Comparison of ENCODE assay signal across 20 cellular contexts in the genomic region with DNA sequence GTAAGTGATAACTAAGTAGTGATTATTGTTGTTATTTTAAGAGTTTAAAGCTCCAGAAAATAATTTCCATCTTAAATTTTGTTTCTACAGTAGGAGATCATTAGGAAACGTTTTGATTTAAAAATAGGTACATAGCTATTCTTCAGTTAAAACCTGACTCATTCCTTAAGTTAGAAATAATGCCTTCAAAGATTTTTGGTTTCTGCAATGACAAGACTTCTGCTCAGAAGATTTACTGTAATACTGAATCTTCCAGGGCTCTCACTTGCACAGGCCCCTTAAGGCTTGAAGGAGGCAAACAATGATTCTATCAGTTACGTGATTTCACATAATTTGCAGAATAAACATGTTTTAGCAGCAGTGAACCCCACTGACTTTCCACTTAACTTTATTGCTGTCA.
DNase-seq lines count a peak whose midpoint lies in the region; ATAC-seq and TF ChIP-seq lines count a peak whose summit lies in the region.
"Had no signal": no experiment of that assay in that cellular context is flagged by ENCODE, and none has a peak within 500 bp of the region (broad histone marks: within the 10 kb centered on the region; RNA-seq: fewer than 3 reads in every experiment).

No MANE protein-coding gene starts in this region.

- H3K27me3 Mint-ChIP-seq in activated CD8-positive, alpha-beta memory T cell treated with anti-CD3 and anti-CD28 coated beads, Interleukin-2, amount 10 ng/mL, durations not matched to agents 7 days and 5 days = no peaks in the 10 kb centered on the region
- H3K27me3 Mint-ChIP-seq: CD4-positive, CD25-positive, alpha-beta regulatory T cell had no signal

- no peak for TF ChIP-seq CTCF in OCI-LY3 (IDR thresholded peaks at IDR 0.05; ENCODE audit: low read depth, low read length)

- CTCF ChIA-PET in activated CD8-positive, alpha-beta memory T cell treated with anti-CD3 and anti-CD28 coated beads, Interleukin-2, amount 10 ng/mL, durations not matched to agents 7 days and 5 days (lab: Charles Lee) = no interaction called here
- CTCF ChIA-PET in HEK293T (lab: Yijun Ruan, JAX) = interaction anchor here (1.1 kb wide), 1 partner anchor 13 kb away, joined by 4 read pairs; no protein-coding TSS in a partner anchor

- POLR2A ChIA-PET in HEK293T (lab: Yijun Ruan, JAX) = no interaction called here

- no peaks in the 10 kb centered on the region for H3K4me1 Mint-ChIP-seq in activated CD8-positive, alpha-beta memory T cell treated with anti-CD3 and anti-CD28 coated beads, Interleukin-2, amount 10 ng/mL, durations not matched to agents 7 days and 5 days
- H3K4me1 Mint-ChIP-seq: CD4-positive, CD25-positive, alpha-beta regulatory T cell had no signal

- no peak overlapping the region for H3K4me3 Mint-ChIP-seq in activated CD8-positive, alpha-beta memory T cell treated with anti-CD3 and anti-CD28 coated beads, Interleukin-2, amount 10 ng/mL, durations not matched to agents 7 days and 5 days
- H3K4me3 Mint-ChIP-seq: B cell; CD4-positive, CD25-positive, alpha-beta regulatory T cell; CD8-positive, alpha-beta T cell had no signal

- H3K27me3 ChIP-seq in OCI-LY3 (ENCODE audit: low read depth, low read length) = no peaks in the 10 kb centered on the region
- H3K27me3 ChIP-seq: BLaER1 had no signal

- no peak overlapping the region for H3K27ac ChIP-seq in OCI-LY3 (ENCODE audit: low read length)
- H3K27ac ChIP-seq: 22Rv1, BLaER1, C4-2B had no signal

- no peak for DNase-seq in activated CD8-positive, alpha-beta memory T cell treated with anti-CD3 and anti-CD28 coated beads, Interleukin-2, amount 10 ng/mL, durations not matched to agents 7 days and 5 days
- no peak for DNase-seq in NCI-H226
- DNase-seq in HEK293T (ENCODE audit: extremely low spot score) = no peak
- DNase-seq: Caco-2; CD4-positive, CD25-positive, alpha-beta regulatory T cell; CD8-positive, alpha-beta T cell; DMS153; DND-41; GOT3; H7; HCEC 1CT had no signal

- H3K9ac ChIP-seq in OCI-LY3 (ENCODE audit: low read length) = no peak overlapping the region
- H3K9ac ChIP-seq: BLaER1 had no signal

- H3K4me2 ChIP-seq in OCI-LY3 (ENCODE audit: low read length) = no peak overlapping the region
- H3K4me2 ChIP-seq: BLaER1 had no signal

- no peaks in the 10 kb centered on the region for H3K36me3 ChIP-seq in OCI-LY3 (replicated peaks; ENCODE audit: low read depth, low read length)
- H3K36me3 ChIP-seq: BLaER1 had no signal

- no peaks in the 10 kb centered on the region for H3K9me3 ChIP-seq in OCI-LY3 (ENCODE audit: insufficient read depth, low read length)
- H3K9me3 ChIP-seq: BLaER1, Caco-2 had no signal

- ATAC-seq in GM19351 (IDR thresholded peaks at IDR 0.05; ENCODE audit: unreplicated experiment) (peak; percentile 62), HG02852 (IDR thresholded peaks at IDR 0.05; ENCODE audit: unreplicated experiment) (peak; percentile 84), HG02885 (IDR thresholded peaks at IDR 0.05; ENCODE audit: poor library complexity, unreplicated experiment) (peak; percentile 55), GM18511 (IDR thresholded peaks at IDR 0.05; ENCODE audit: unreplicated experiment) (no peak)
- ATAC-seq in activated CD8-positive, alpha-beta memory T cell treated with anti-CD3 and anti-CD28 coated beads, Interleukin-2, amount 10 ng/mL, durations not matched to agents 7 days and 5 days = no peak
- ATAC-seq: CD8-positive, alpha-beta T cell had no signal

- no peaks in the 10 kb centered on the region for H4K20me1 ChIP-seq in OCI-LY3 (ENCODE audit: insufficient read depth, low read length)
- H4K20me1 ChIP-seq: BLaER1 had no signal

- no peak overlapping the region for H3K27ac Mint-ChIP-seq in activated CD8-positive, alpha-beta memory T cell treated with anti-CD3 and anti-CD28 coated beads, Interleukin-2, amount 10 ng/mL, durations not matched to agents 7 days and 5 days
- H3K27ac Mint-ChIP-seq: B cell; CD4-positive, CD25-positive, alpha-beta regulatory T cell; CD8-positive, alpha-beta T cell had no signal

- no peaks in the 10 kb centered on the region for H3K79me2 ChIP-seq in OCI-LY3 (ENCODE audit: low read length)

- 0 out of 2 replicates have a peak overlapping the region, but pooled peaks have one; percentile 42 for H2AFZ ChIP-seq in OCI-LY3 (ENCODE audit: low read depth, low read length)

- H3K4me3 ChIP-seq in OCI-LY3 (ENCODE audit: low read length) = no peak overlapping the region
- H3K4me3 ChIP-seq: BLaER1 had no signal

- H3K9me3 Mint-ChIP-seq in activated CD8-positive, alpha-beta memory T cell treated with anti-CD3 and anti-CD28 coated beads, Interleukin-2, amount 10 ng/mL, durations not matched to agents 7 days and 5 days (ENCODE audit: low read depth) = no peaks in the 10 kb centered on the region

- peaks cover 14% of the 10 kb centered on the region for H3K4me1 ChIP-seq in OCI-LY3 (ENCODE audit: low read length)
- H3K4me1 ChIP-seq: BLaER1, Caco-2 had no signal

- no peaks in the 10 kb centered on the region for H3K36me3 Mint-ChIP-seq in activated CD8-positive, alpha-beta memory T cell treated with anti-CD3 and anti-CD28 coated beads, Interleukin-2, amount 10 ng/mL, durations not matched to agents 7 days and 5 days
- H3K36me3 Mint-ChIP-seq: CD4-positive, CD25-positive, alpha-beta regulatory T cell; CD8-positive, alpha-beta T cell had no signal

TF ChIP-seq in HEK293T, 16 proteins besides CTCF, POLR2A, EP300 and RAD21:
- TF ChIP-seq TARDBP (IDR thresholded peaks at IDR 0.05) (no peak), HDGF (IDR thresholded peaks at IDR 0.05; ENCODE audit: borderline replicate concordance) (no peak), FOXA1 (IDR thresholded peaks at IDR 0.05) (no peak), ELF4 (IDR thresholded peaks at IDR 0.05) (no peak)

Comparison
In these comparisons a context has a peak if more than half of its experiments do, and no peak if none do; other contexts are left out.
1. ATAC-seq: peak in GM19351 (single experiment), HG02852 (single experiment) and HG02885 (single experiment); none in activated CD8-positive, alpha-beta memory T cell treated with anti-CD3 and anti-CD28 coated beads, Interleukin-2, amount 10 ng/mL, durations not matched to agents 7 days and 5 days (single experiment) and GM18511 (single experiment).